Comparison of ENCODE assay signal across 8 cellular contexts in the genomic region with DNA sequence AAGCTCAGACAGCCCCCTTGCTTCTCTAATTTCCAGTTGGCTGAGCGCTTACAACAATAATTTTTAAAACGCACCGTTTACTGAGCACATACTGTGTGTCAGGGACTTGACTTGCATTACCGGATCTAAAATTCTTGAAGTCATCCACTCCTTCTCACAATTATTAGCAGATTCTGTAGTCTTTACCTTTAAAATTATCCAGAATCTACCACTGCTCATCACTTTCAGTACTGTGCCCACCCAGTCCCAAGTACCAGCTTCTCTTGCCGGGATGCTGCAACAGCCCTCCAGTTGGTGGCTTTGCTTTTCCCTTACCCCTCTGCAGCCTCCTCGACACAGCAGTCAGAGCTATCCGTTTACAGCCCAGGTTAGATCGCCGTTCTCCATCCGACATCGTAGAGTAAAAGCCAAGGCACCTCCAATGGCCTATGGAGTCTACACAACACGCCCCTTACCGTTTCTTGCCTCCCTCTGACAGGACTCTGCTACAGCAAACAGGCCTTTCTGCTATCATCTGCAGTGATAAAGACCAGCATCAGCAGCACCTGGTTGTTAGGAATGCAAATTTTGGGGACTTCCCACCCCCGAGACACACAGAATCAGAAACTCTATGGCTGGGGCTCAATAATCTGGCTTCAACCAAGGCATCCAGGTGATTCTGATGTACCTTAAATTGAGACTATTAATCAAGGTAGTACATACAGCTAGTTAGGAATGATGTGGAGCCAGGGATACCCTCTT.
DNase-seq lines count a peak whose midpoint lies in the region; ATAC-seq and TF ChIP-seq lines count a peak whose summit lies in the region.

No MANE protein-coding gene starts in this region.

- no peaks in the 10 kb centered on the region for H3K36me3 ChIP-seq in DND-41 (ENCODE audit: insufficient read depth, low read length)
- no peaks in the 10 kb centered on the region for H3K36me3 ChIP-seq in adipocyte (ENCODE audit: control insufficient read depth, insufficient read depth, low read length, severe bottlenecking)
- H3K36me3 ChIP-seq in thyroid gland, result no peaks in the 10 kb centered on the region

- peak overlapping the region; percentile 59 for H3K9ac ChIP-seq in DND-41 (ENCODE audit: low read depth, low read length)
- peak overlapping the region; percentile 90 for H3K9ac ChIP-seq in adipocyte (ENCODE audit: low read length)

- H3K27ac ChIP-seq in DND-41 (ENCODE audit: low read length) (peak overlapping the region; percentile 39; the same call in 1 of the 2 replicates), thyroid gland (peak overlapping the region; percentile 8 to 98 (median 91))

- H3K79me2 ChIP-seq in DND-41 (ENCODE audit: insufficient read depth, low read length), result no peaks in the 10 kb centered on the region

- intact Hi-C loops in thyroid gland (cut with DNase I), result no loop called here

- H2AFZ ChIP-seq in DND-41 (ENCODE audit: low read depth, low read length), result peak overlapping the region; percentile 85

- DNase-seq in DND-41, result no peak
- no peak for DNase-seq in adipocyte (ENCODE audit: low read depth)
- peak; percentile 40 for DNase-seq in left kidney (ENCODE audit: low read depth, low spot score)
- peak in 1 of 2 donors; percentile 3 for DNase-seq in thyroid gland
- DNase-seq in NCI-H1105 (lab: John Stamatoyannopoulos, UW), result no peak
- DNase-seq in stimulated activated CD4-positive, alpha-beta T cell treated with anti-CD3 and anti-CD28 coated beads, Interleukin-15, amount 100 ng/mL, for 24 hours, result no peak

- ATAC-seq in DND-41 (ENCODE audit: insufficient read depth, low read depth) (no peak), HG02938 (IDR thresholded peaks at IDR 0.05; ENCODE audit: unreplicated experiment) (peak; percentile 35), GM18867 (IDR thresholded peaks at IDR 0.05; ENCODE audit: unreplicated experiment) (no peak)

- 47% methylated on average over 14 of the region's 14 CpGs for WGBS in thyroid gland, 2 donors

- no peaks in the 10 kb centered on the region for H4K20me1 ChIP-seq in DND-41 (ENCODE audit: insufficient read depth, low read length)

- no peaks in the 10 kb centered on the region for H3K9me3 ChIP-seq in DND-41 (ENCODE audit: insufficient read depth, low read length, severe bottlenecking)
- H3K9me3 ChIP-seq in adipocyte (ENCODE audit: control insufficient read depth, low read length), result no peaks in the 10 kb centered on the region
- H3K9me3 ChIP-seq in thyroid gland, result no peaks in the 10 kb centered on the region

- H3K27me3 ChIP-seq in DND-41 (ENCODE audit: insufficient read depth, low read length, poor library complexity) (no peaks in the 10 kb centered on the region), adipocyte (replicated peaks; ENCODE audit: control insufficient read depth, insufficient read depth, low read length) (no peaks in the 10 kb centered on the region), thyroid gland (no peaks in the 10 kb centered on the region)

- H3K4me3 ChIP-seq in DND-41 (ENCODE audit: low read depth in 1 of 2, low read length in 2 of 2), result peak overlapping the region; percentile 15 to 63; a peak in 3 of 4 replicates
- peak overlapping the region; percentile 87 for H3K4me3 ChIP-seq in adipocyte (ENCODE audit: low read length)
- H3K4me3 ChIP-seq in thyroid gland (replicated peaks in 1 of 3), result peak overlapping the region; percentile 7 to 53 (median 34)

- peaks cover 20% of the 10 kb centered on the region for H3K4me1 ChIP-seq in DND-41 (ENCODE audit: insufficient read depth, low read length)
- H3K4me1 ChIP-seq in adipocyte (ENCODE audit: control insufficient read depth, insufficient read depth, low read length), result peaks cover 26% of the 10 kb centered on the region
- H3K4me1 ChIP-seq in thyroid gland, result peaks cover 7 to 18% of the 10 kb centered on the region in 2 donors

- no peak for TF ChIP-seq CTCF in DND-41 (IDR thresholded peaks at IDR 0.05; ENCODE audit: borderline replicate concordance, extremely low read depth, low read length, poor library complexity, severe bottlenecking)
- no peak for TF ChIP-seq CTCF in thyroid gland (IDR thresholded peaks at IDR 0.05)

- TF ChIP-seq POLR2A in thyroid gland (IDR thresholded peaks at IDR 0.05), result no peak

- peak overlapping the region; percentile 77 for H3K4me2 ChIP-seq in DND-41 (ENCODE audit: insufficient read depth, low read length)

Comparison
In these comparisons a context has a peak if more than half of its experiments do, and no peak if none do; other contexts are left out.
1. H3K4me3 ChIP-seq: peak in every context shown above with its lines; median percentile 87 in adipocyte; 39 in DND-41; 34 in thyroid gland.